ENCODE assay signal across 9 cellular contexts in genomic region chr1:9827558-9828185, GRCh38. TPM values are rescaled to one million over a fixed set of nuclear protein-coding genes. Genes with fewer than 3 reads are reported as not detected.
DNase-seq lines count a peak whose midpoint lies in the region; ATAC-seq and TF ChIP-seq lines count a peak whose summit lies in the region.
"Had no signal": no experiment of that assay in that cellular context is flagged by ENCODE, and none has a peak within 500 bp of the region (broad histone marks: within the 10 kb centered on the region; RNA-seq: fewer than 3 reads in every experiment).

No MANE protein-coding gene starts in this region.

- H3K4me1 Mint-ChIP-seq in Calu3 (ENCODE audit: low read depth, unreplicated experiment) = peaks cover 19% of the 10 kb centered on the region
- H3K4me1 Mint-ChIP-seq in activated CD8-positive, alpha-beta T cell treated with anti-CD3 and anti-CD28 coated beads, Interleukin-2, amount 10 ng/mL, durations not matched to agents 7 days and 5 days (ENCODE audit: low read depth) = peaks cover 30% of the 10 kb centered on the region
- H3K4me1 Mint-ChIP-seq in activated T-cell treated with anti-CD3 and anti-CD28 coated beads, Interleukin-2, amount 50 U/mL, for 4 hours (ENCODE audit: low read depth) = peaks cover 22% of the 10 kb centered on the region

- no peaks in the 10 kb centered on the region for H3K36me3 ChIP-seq in mucosa of descending colon (ENCODE audit: low read depth)

- no peak overlapping the region for H3K27ac Mint-ChIP-seq in Calu3 (ENCODE audit: unreplicated experiment)
- H3K27ac Mint-ChIP-seq in activated CD8-positive, alpha-beta T cell treated with anti-CD3 and anti-CD28 coated beads, Interleukin-2, amount 10 ng/mL, durations not matched to agents 7 days and 5 days = no peak overlapping the region

- H3K4me3 ChIP-seq in mucosa of descending colon = no peak overlapping the region

- H3K9me3 Mint-ChIP-seq in Calu3 (ENCODE audit: low read depth, unreplicated experiment) = no peaks in the 10 kb centered on the region
- no peaks in the 10 kb centered on the region for H3K9me3 Mint-ChIP-seq in activated CD8-positive, alpha-beta T cell treated with anti-CD3 and anti-CD28 coated beads, Interleukin-2, amount 10 ng/mL, durations not matched to agents 7 days and 5 days (ENCODE audit: insufficient read depth)
- H3K9me3 Mint-ChIP-seq in activated T-cell treated with anti-CD3 and anti-CD28 coated beads, Interleukin-2, amount 50 U/mL, for 4 hours = no peaks in the 10 kb centered on the region
- H3K9me3 Mint-ChIP-seq: naive B cell had no signal

- H3K27me3 Mint-ChIP-seq in Calu3 (ENCODE audit: unreplicated experiment) = no peaks in the 10 kb centered on the region
- H3K27me3 Mint-ChIP-seq in activated CD8-positive, alpha-beta T cell treated with anti-CD3 and anti-CD28 coated beads, Interleukin-2, amount 10 ng/mL, durations not matched to agents 7 days and 5 days (ENCODE audit: low read depth) = peaks cover 2% of the 10 kb centered on the region
- H3K27me3 Mint-ChIP-seq in activated T-cell treated with anti-CD3 and anti-CD28 coated beads, Interleukin-2, amount 50 U/mL, for 4 hours (ENCODE audit: low read depth) = no peaks in the 10 kb centered on the region
- H3K27me3 Mint-ChIP-seq: naive B cell had no signal

- H3K4me1 ChIP-seq in mucosa of descending colon (ENCODE audit: low read depth) = peaks cover 17% of the 10 kb centered on the region

- CTCF ChIA-PET in Calu3 (lab: Charles Lee) = interaction anchor here (0.7 kb wide), 1 partner anchor 62 kb away, joined by 5 read pairs; no protein-coding TSS in a partner anchor
- CTCF ChIA-PET in activated CD8-positive, alpha-beta T cell treated with anti-CD3 and anti-CD28 coated beads, Interleukin-2, amount 10 ng/mL, durations not matched to agents 7 days and 5 days (lab: Charles Lee) = interaction anchor here (1.2 to 4.1 kb wide), 3 partner anchors 28 to 46 kb away, joined by 3 to 31 read pairs (median 4); no protein-coding TSS in a partner anchor

- TF ChIP-seq CTCF in Calu3 (IDR thresholded peaks at IDR 0.05; ENCODE audit: unreplicated experiment) = peak; percentile 14
- no peak for TF ChIP-seq CTCF in mucosa of descending colon (IDR thresholded peaks at IDR 0.05)

- H3K9me3 ChIP-seq in mucosa of descending colon = no peaks in the 10 kb centered on the region

- ATAC-seq in activated CD8-positive, alpha-beta T cell treated with anti-CD3 and anti-CD28 coated beads, Interleukin-2, amount 10 ng/mL, durations not matched to agents 7 days and 5 days = no peak
- ATAC-seq in mucosa of descending colon (no peak), GM18909 (IDR thresholded peaks at IDR 0.05; ENCODE audit: poor library complexity, unreplicated experiment) (no peak), HG03196 (IDR thresholded peaks at IDR 0.05; ENCODE audit: unreplicated experiment) (no peak)
- ATAC-seq in activated T-cell treated with anti-CD3 and anti-CD28 coated beads, Interleukin-2, amount 50 U/mL, for 4 hours = no peak

- intact Hi-C loops in Calu3 (cut with micrococcal nuclease; ENCODE audit: unreplicated experiment) (loop anchor here (5.0 kb wide), 1 partner anchor 40 kb away; no protein-coding TSS in a partner anchor), mucosa of descending colon (cut with DNase I, micrococcal nuclease) (no loop called here)

- peaks cover 29% of the 10 kb centered on the region for H3K36me3 Mint-ChIP-seq in Calu3 (ENCODE audit: insufficient read depth, unreplicated experiment)
- H3K36me3 Mint-ChIP-seq in activated CD8-positive, alpha-beta T cell treated with anti-CD3 and anti-CD28 coated beads, Interleukin-2, amount 10 ng/mL, durations not matched to agents 7 days and 5 days (ENCODE audit: low read depth) = peaks cover 3% of the 10 kb centered on the region
- H3K36me3 Mint-ChIP-seq in activated T-cell treated with anti-CD3 and anti-CD28 coated beads, Interleukin-2, amount 50 U/mL, for 4 hours (ENCODE audit: insufficient read depth) = no peaks in the 10 kb centered on the region
- H3K36me3 Mint-ChIP-seq: naive B cell had no signal

- POLR2A ChIA-PET in activated CD8-positive, alpha-beta T cell treated with anti-CD3 and anti-CD28 coated beads, Interleukin-2, amount 10 ng/mL, durations not matched to agents 7 days and 5 days (lab: Charles Lee) = interaction anchor here (0.8 kb wide), 1 partner anchor 390 kb away, joined by 3 read pairs; no protein-coding TSS in a partner anchor

- DNase-seq in Calu3 (no peak), HCEC 1CT (peak; percentile 11), mucosa of descending colon (peak; percentile 30 to 56 (median 40))
- peak; percentile 36 for DNase-seq in activated CD8-positive, alpha-beta T cell treated with anti-CD3 and anti-CD28 coated beads, Interleukin-2, amount 10 ng/mL, durations not matched to agents 7 days and 5 days
- DNase-seq in activated T-cell treated with anti-CD3 and anti-CD28 coated beads, Interleukin-2, amount 50 U/mL, for 4 hours = no peak
- DNase-seq: naive B cell, OCI-M1 had no signal

- no TSS peak for BruUV-seq in Calu3 (replicated peaks; lab: Mats Ljungman, UMichigan)

- H3K4me3 Mint-ChIP-seq in Calu3 (ENCODE audit: low read depth, unreplicated experiment) = no peak overlapping the region
- H3K4me3 Mint-ChIP-seq in activated CD8-positive, alpha-beta T cell treated with anti-CD3 and anti-CD28 coated beads, Interleukin-2, amount 10 ng/mL, durations not matched to agents 7 days and 5 days = no peak overlapping the region
- H3K4me3 Mint-ChIP-seq in activated T-cell treated with anti-CD3 and anti-CD28 coated beads, Interleukin-2, amount 50 U/mL, for 4 hours = no peak overlapping the region

RNA-seq across cellular contexts. Expression of gene CLSTN1, which starts 3.9 kb away (rescaled TPM):
- 93.2 and 99.3 TPM in 2 replicates for total RNA-seq in Calu3 (2022)
- total RNA-seq in activated CD8-positive, alpha-beta T cell treated with anti-CD3 and anti-CD28 coated beads, Interleukin-2, amount 10 ng/mL, durations not matched to agents 7 days and 5 days = 10 to 100 TPM; 91.1 to 96.8 TPM
- 100 to 1,000 TPM; 166 to 275 (median 224) TPM for total RNA-seq in mucosa of descending colon
- total RNA-seq in activated T-cell treated with anti-CD3 and anti-CD28 coated beads, Interleukin-2, amount 50 U/mL, for 4 hours = 10 to 100 TPM; 34.4 to 38.5 (median 34.6) TPM

Comparison
In these comparisons a context has a peak if more than half of its experiments do, and no peak if none do; other contexts are left out.
1. DNase-seq: peak in HCEC 1CT (single experiment), activated CD8-positive, alpha-beta T cell treated with anti-CD3 and anti-CD28 coated beads, Interleukin-2, amount 10 ng/mL, durations not matched to agents 7 days and 5 days (single experiment) and mucosa of descending colon (3 of 3); none in Calu3 (single experiment) and activated T-cell treated with anti-CD3 and anti-CD28 coated beads, Interleukin-2, amount 50 U/mL, for 4 hours (single experiment).